In the genomic region with DNA sequence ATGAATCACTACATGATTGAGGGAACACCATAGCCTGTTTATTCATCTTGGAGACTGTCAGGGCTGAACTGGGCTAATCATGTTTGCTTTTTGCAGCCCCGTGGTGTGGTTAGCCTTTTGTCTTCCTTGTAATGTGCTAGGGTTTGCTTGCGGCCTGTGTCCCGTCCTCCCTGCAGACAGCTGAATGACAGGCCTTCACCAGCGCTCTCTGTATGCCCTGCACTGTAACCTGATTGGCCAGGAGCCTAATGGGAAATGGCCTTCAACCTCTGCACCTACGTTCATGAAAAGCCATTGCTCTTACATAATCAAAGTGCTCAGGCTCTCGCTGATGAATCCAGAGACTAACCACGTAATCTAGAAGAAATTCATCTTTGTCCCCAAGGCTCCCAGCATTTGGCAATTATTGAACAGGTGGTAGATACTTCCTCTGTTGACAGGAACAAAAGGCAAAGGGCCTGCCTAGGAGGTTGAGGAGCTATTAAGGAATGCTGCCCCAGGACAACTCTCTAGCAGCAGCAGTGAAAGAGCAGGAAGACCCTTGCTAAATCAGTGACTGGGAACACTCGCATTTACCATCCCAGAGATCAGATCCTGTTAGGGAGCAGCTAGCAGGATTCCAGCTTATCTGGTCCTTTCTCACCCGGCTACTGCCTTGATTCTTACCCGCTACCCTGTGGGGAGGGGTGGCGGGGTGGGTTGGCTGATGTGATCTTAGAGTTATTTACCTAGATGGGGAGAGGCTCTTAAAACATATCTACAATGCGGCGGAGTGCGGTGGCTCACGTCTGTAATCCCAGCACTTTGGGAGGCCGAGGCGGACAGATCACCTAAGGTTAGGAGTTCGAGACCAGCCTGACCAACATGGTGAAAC, we compare ENCODE assay signal across 14 cellular contexts. TPM values are rescaled to one million over a fixed set of nuclear protein-coding genes. Genes with fewer than 3 reads are reported as not detected.
DNase-seq lines count a peak whose midpoint lies in the region; ATAC-seq and TF ChIP-seq lines count a peak whose summit lies in the region.
"Had no signal": no experiment of that assay in that cellular context is flagged by ENCODE, and none has a peak within 500 bp of the region (broad histone marks: within the 10 kb centered on the region; RNA-seq: fewer than 3 reads in every experiment).

No MANE protein-coding gene starts in this region.

- H3K9me3 ChIP-seq in neuronal stem cell (replicated peaks in 1 of 2; ENCODE audit: control insufficient read depth in 2 of 2, insufficient read depth in 1 of 2, low read depth in 1 of 2, low read length in 2 of 2) = no peaks in the 10 kb centered on the region
- no peaks in the 10 kb centered on the region for H3K9me3 ChIP-seq in uterus
- H3K9me3 ChIP-seq: HAP-1 had no signal

- H3K4ac ChIP-seq in neuronal stem cell (ENCODE audit: low read length) = no peak overlapping the region

- peak overlapping the region; percentile 82 for H2AFZ ChIP-seq in neuronal stem cell (ENCODE audit: low read length)

- H4K8ac ChIP-seq in neuronal stem cell (ENCODE audit: low read depth, low read length) = no peak overlapping the region

- peak; percentile 29 for DNase-seq in HCEC 1CT
- peak; percentile 56 for DNase-seq in RPMI7951 (ENCODE audit: low read depth)
- no peak for DNase-seq in epithelial cell of prostate (ENCODE audit: low read depth, low spot score)
- no peak for DNase-seq in neuronal stem cell (ENCODE audit: low spot score)
- DNase-seq in uterus = no peak
- DNase-seq in activated CD8-positive, alpha-beta memory T cell treated with anti-CD3 and anti-CD28 coated beads, Interleukin-2, amount 50 U/mL, for 4 hours = no peak
- DNase-seq: activated CD4-positive, CD25-positive, alpha-beta regulatory T cell treated with anti-CD3 and anti-CD28 coated beads, Interleukin-2, amount 50 U/mL, for 72 hours; head of caudate nucleus; left ventricle myocardium superior; posterior cingulate gyrus; stimulated activated naive CD4-positive, alpha-beta T cell had no signal

- no peaks in the 10 kb centered on the region for H3K79me1 ChIP-seq in neuronal stem cell (ENCODE audit: low read depth, low read length)

- H3K14ac ChIP-seq in neuronal stem cell (ENCODE audit: low read length) = no peak overlapping the region

- intact Hi-C loops in uterus (cut with DNase I; ENCODE audit: low total_unique reads) = no loop called here

- H4K91ac ChIP-seq in neuronal stem cell (ENCODE audit: low read depth, low read length, poor library complexity) = no peak overlapping the region

- no peaks in the 10 kb centered on the region for H3K36me3 ChIP-seq in neuronal stem cell (replicated peaks in 1 of 2; ENCODE audit: control insufficient read depth in 2 of 2, insufficient read depth in 2 of 2, low read length in 2 of 2)
- no peaks in the 10 kb centered on the region for H3K36me3 ChIP-seq in uterus
- H3K36me3 ChIP-seq: HAP-1 had no signal

- no CpG with 5 or more reads among the region's 18 CpGs for WGBS in neuronal stem cell (ENCODE audit: extremely low coverage in 2 of 2, insufficient read length in 2 of 2, insufficient replicate concordance in 1 of 2), 2 donors

- H3K27me3 ChIP-seq in neuronal stem cell (ENCODE audit: control insufficient read depth in 3 of 3, insufficient read depth in 3 of 3, low read depth in 1 of 3, low read length in 3 of 3) = no peaks in the 10 kb centered on the region
- H3K27me3 ChIP-seq in uterus = no peaks in the 10 kb centered on the region

- no peak for TF ChIP-seq CTCF in uterus (IDR thresholded peaks at IDR 0.05)

- H3K27ac ChIP-seq in epithelial cell of prostate = peak overlapping the region; percentile 84
- H3K27ac ChIP-seq in neuronal stem cell (replicated peaks; ENCODE audit: low read length) = no peak overlapping the region
- H3K27ac ChIP-seq in uterus = no peak overlapping the region

- H3K4me1 ChIP-seq in neuronal stem cell (ENCODE audit: control insufficient read depth in 2 of 2, insufficient read depth in 1 of 2, low read depth in 1 of 2, low read length in 2 of 2) (peaks cover 6 to 10% of the 10 kb centered on the region in 2 donors), uterus (no peaks in the 10 kb centered on the region)

- H2AK5ac ChIP-seq in neuronal stem cell (ENCODE audit: low read depth, low read length) = no peak overlapping the region

- no peak overlapping the region for H2BK12ac ChIP-seq in neuronal stem cell (ENCODE audit: low read length)

- no peak overlapping the region for H3K18ac ChIP-seq in neuronal stem cell (ENCODE audit: low read length)

- ATAC-seq in HG03159 (IDR thresholded peaks at IDR 0.05; ENCODE audit: unreplicated experiment) (no peak), SK-N-SH treated with all-trans-retinoic acid at 6 μM for 48 hours (no peak)
- ATAC-seq: left ventricle myocardium superior had no signal

- H3K9ac ChIP-seq in neuronal stem cell (ENCODE audit: low read depth, low read length, poor library complexity) = no peak overlapping the region

- H2BK5ac ChIP-seq in neuronal stem cell (ENCODE audit: low read length) = no peak overlapping the region

- no peak for TF ChIP-seq POLR2A in uterus (IDR thresholded peaks at IDR 0.05)

- H3K23ac ChIP-seq in neuronal stem cell (ENCODE audit: low read depth, low read length, poor library complexity) = no peak overlapping the region

- no peak overlapping the region for H3K4me2 ChIP-seq in neuronal stem cell (ENCODE audit: insufficient read depth, low read length, poor library complexity, severe bottlenecking)

- no peak overlapping the region for H2BK120ac ChIP-seq in neuronal stem cell (ENCODE audit: low read depth, low read length)

- H3K4me3 ChIP-seq in neuronal stem cell (ENCODE audit: low read length in 2 of 2) = no peak overlapping the region
- no peak overlapping the region for H3K4me3 ChIP-seq in uterus
- H3K4me3 ChIP-seq: HAP-1 had no signal

- no peak overlapping the region for H2BK15ac ChIP-seq in neuronal stem cell (ENCODE audit: low read length)

TF ChIP-seq in SK-N-SH treated with all-trans-retinoic acid at 6 μM for 48 hours, 23 proteins besides CTCF, POLR2A, EP300 and RAD21 (continues in another document):
- TF ChIP-seq TOX (CRISPR knock-in tag; IDR thresholded peaks at IDR 0.05; ENCODE audit: borderline replicate concordance) = no peak
- no peak for TF ChIP-seq CSDC2 (CRISPR knock-in tag; IDR thresholded peaks at IDR 0.05)
- no peak for TF ChIP-seq RARB (CRISPR knock-in tag; IDR thresholded peaks at IDR 0.05)
- no peak for TF ChIP-seq ZNF70 (CRISPR knock-in tag; IDR thresholded peaks at IDR 0.05)
- TF ChIP-seq ZFP3 (CRISPR knock-in tag; IDR thresholded peaks at IDR 0.05) = no peak
- TF ChIP-seq, protein P1, sequence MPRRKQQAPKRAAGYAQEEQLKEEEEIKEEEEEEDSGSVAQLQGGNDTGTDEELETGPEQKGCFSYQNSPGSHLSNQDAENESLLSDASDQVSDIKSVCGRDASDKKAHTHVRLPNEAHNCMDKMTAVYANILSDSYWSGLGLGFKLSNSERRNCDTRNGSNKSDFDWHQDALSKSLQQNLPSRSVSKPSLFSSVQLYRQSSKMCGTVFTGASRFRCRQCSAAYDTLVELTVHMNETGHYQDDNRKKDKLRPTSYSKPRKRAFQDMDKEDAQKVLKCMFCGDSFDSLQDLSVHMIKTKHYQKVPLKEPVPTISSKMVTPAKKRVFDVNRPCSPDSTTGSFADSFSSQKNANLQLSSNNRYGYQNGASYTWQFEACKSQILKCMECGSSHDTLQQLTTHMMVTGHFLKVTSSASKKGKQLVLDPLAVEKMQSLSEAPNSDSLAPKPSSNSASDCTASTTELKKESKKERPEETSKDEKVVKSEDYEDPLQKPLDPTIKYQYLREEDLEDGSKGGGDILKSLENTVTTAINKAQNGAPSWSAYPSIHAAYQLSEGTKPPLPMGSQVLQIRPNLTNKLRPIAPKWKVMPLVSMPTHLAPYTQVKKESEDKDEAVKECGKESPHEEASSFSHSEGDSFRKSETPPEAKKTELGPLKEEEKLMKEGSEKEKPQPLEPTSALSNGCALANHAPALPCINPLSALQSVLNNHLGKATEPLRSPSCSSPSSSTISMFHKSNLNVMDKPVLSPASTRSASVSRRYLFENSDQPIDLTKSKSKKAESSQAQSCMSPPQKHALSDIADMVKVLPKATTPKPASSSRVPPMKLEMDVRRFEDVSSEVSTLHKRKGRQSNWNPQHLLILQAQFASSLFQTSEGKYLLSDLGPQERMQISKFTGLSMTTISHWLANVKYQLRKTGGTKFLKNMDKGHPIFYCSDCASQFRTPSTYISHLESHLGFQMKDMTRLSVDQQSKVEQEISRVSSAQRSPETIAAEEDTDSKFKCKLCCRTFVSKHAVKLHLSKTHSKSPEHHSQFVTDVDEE (CRISPR knock-in tag; IDR thresholded peaks at IDR 0.05) = no peak
- no peak for TF ChIP-seq POU6F1 (CRISPR knock-in tag; IDR thresholded peaks at IDR 0.05; ENCODE audit: borderline replicate concordance, low read depth)
- no peak for TF ChIP-seq ESRRG (CRISPR knock-in tag; IDR thresholded peaks at IDR 0.05)
- TF ChIP-seq ZNF8 (CRISPR knock-in tag; IDR thresholded peaks at IDR 0.05) = no peak
- TF ChIP-seq, protein P2, sequence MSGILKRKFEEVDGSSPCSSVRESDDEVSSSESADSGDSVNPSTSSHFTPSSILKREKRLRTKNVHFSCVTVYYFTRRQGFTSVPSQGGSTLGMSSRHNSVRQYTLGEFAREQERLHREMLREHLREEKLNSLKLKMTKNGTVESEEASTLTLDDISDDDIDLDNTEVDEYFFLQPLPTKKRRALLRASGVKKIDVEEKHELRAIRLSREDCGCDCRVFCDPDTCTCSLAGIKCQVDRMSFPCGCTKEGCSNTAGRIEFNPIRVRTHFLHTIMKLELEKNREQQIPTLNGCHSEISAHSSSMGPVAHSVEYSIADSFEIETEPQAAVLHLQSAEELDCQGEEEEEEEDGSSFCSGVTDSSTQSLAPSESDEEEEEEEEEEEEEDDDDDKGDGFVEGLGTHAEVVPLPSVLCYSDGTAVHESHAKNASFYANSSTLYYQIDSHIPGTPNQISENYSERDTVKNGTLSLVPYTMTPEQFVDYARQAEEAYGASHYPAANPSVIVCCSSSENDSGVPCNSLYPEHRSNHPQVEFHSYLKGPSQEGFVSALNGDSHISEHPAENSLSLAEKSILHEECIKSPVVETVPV (CRISPR knock-in tag; IDR thresholded peaks at IDR 0.05) = no peak

RNA-seq across cellular contexts. Expression of gene FAT1, which starts 42.3 kb away (rescaled TPM):
- 92.8 and 111 TPM in 2 replicates for total RNA-seq in RPMI7951 (2014; rRNA removed; shearing (Covaris generic))
- 52.9 TPM for polyA plus RNA-seq in neuronal stem cell (2013, experiment 1 of 2)
- polyA plus RNA-seq in neuronal stem cell (2013, experiment 2 of 2) = 54.3 TPM
- total RNA-seq in uterus = 100 to 1,000 TPM in 1 of 4 donors, 10 to 100 TPM in 3; 11.5 to 245 (median 52.5) TPM

Comparison
In these comparisons a context has a peak if more than half of its experiments do, and no peak if none do; other contexts are left out.
1. DNase-seq: peak in HCEC 1CT (single experiment) and RPMI7951 (single experiment); none in epithelial cell of prostate (single experiment), neuronal stem cell (single experiment), uterus (0 of 2) and activated CD8-positive, alpha-beta memory T cell treated with anti-CD3 and anti-CD28 coated beads, Interleukin-2, amount 50 U/mL, for 4 hours (single experiment).